ENCODE assay signal across 18 cellular contexts in the genomic region with DNA sequence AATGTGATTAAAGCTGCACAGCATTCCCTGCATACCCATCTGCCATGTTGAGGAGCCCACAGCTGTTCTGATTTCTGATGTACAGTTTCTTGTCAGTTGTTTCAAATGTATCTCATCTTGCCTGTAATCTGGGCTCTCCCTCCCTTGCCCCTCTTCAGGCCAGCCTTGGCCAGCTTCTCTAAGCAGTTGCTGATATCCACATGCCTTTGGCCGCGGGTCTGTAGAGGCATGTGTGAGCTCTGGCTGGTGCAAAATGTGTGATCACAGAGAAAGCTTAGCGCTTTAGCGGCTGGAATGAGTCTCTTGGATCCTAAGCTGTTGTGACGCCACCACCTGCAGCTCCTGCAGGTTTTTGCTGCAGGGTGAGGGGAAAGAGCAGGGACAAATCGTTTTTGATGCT.
DNase-seq lines count a peak whose midpoint lies in the region; TF ChIP-seq lines count a peak whose summit lies in the region.
"Had no signal": no experiment of that assay in that cellular context is flagged by ENCODE, and none has a peak within 500 bp of the region (broad histone marks: within the 10 kb centered on the region; RNA-seq: fewer than 3 reads in every experiment).

No MANE protein-coding gene starts in this region.

- peaks cover 3 to 10% (median 7%) of the 10 kb centered on the region in 5 experiments for H3K9me3 Mint-ChIP-seq in brain

- peaks cover 30% of the 10 kb centered on the region for H3K4me1 Mint-ChIP-seq in brain

- DNase-seq in G401 (ENCODE audit: low spot score) (peak; percentile 17), medulla oblongata (ENCODE audit: extremely low spot score) (peak; percentile 3), posterior cingulate gyrus (peak in 7 of 10 donors; percentile 11 to 86 (median 21)), NCI-H146 treated with DMSO at 0.1 percent for 48 hours (lab: John Stamatoyannopoulos, UW; ENCODE audit: unreplicated experiment) (no peak), head of caudate nucleus (no peak)
- no peak for DNase-seq in stimulated activated CD4-positive, alpha-beta T cell treated with anti-CD3 and anti-CD28 coated beads, Interleukin-2, amount 100 ng/mL, for 24 hours
- DNase-seq: CD4-positive, alpha-beta memory T cell; GDM1; Karpas-422; NCI-H1105 treated with DMSO at 0.1 percent for 48 hours; NCI-H1694; NCI-H2081; NCI-H2171; NCI-H345; NCI-H524; NCI-H774; Peyer's patch had no signal

- intact Hi-C loops in posterior cingulate gyrus (cut with DNase I) (no loop called here), head of caudate nucleus (cut with DNase I) (no loop called here)

- H3K27ac Mint-ChIP-seq in brain, result peak overlapping the region in 4 of 5 experiments; percentile 46 to 94 (median 59)
- H3K27ac Mint-ChIP-seq: CD4-positive, alpha-beta memory T cell had no signal

- H3K27me3 Mint-ChIP-seq in brain, result no peaks in the 10 kb centered on the region
- H3K27me3 Mint-ChIP-seq: CD4-positive, alpha-beta memory T cell had no signal

- no peak for TF ChIP-seq CTCF in brain (conservative IDR thresholded peaks at IDR 0.05)

- in situ Hi-C loops in G401 (cut with HindIII; ENCODE audit: low sequenced_read_pairs), result no loop called here

- no peaks in the 10 kb centered on the region for H3K36me3 Mint-ChIP-seq in brain

- peak overlapping the region in 1 of 5 experiments; percentile 33 for H3K4me3 Mint-ChIP-seq in brain
- H3K4me3 Mint-ChIP-seq: CD4-positive, alpha-beta memory T cell had no signal

Comparison
In these comparisons a context has a peak if more than half of its experiments do, and no peak if none do; other contexts are left out.
1. DNase-seq: peak in G401 (single experiment), medulla oblongata (single experiment) and posterior cingulate gyrus (7 of 10); none in NCI-H146 treated with DMSO at 0.1 percent for 48 hours (single experiment), head of caudate nucleus (0 of 42) and stimulated activated CD4-positive, alpha-beta T cell treated with anti-CD3 and anti-CD28 coated beads, Interleukin-2, amount 100 ng/mL, for 24 hours (0 of 2).